Comparison of ENCODE assay signal across 8 cellular contexts in genomic region chr15:100341662-100342560, GRCh38. TPM values are rescaled to one million over a fixed set of nuclear protein-coding genes. Genes with fewer than 3 reads are reported as not detected.
DNase-seq lines count a peak whose midpoint lies in the region; ATAC-seq and FAIRE-seq lines count a peak whose summit lies in the region.

ADAMTS17 (minus strand) TSS chr15:100341975; CDS start chr15:100341899, 76 bp downstream.

- FAIRE-seq in frontal cortex (lab: Jason Lieb, UNC): peak; percentile 97

- H3K36me3 ChIP-seq in CD8-positive, alpha-beta memory T cell (ENCODE audit: insufficient read depth, low read length): no peaks in the 10 kb centered on the region
- no peaks in the 10 kb centered on the region for H3K36me3 ChIP-seq in HUES48 (ENCODE audit: control insufficient read depth, insufficient read depth, low read length)
- H3K36me3 ChIP-seq in neuron (ENCODE audit: insufficient read depth, low read length): no peaks in the 10 kb centered on the region

- peaks cover 13 to 30% (median 21%) of the 10 kb centered on the region in 3 donors for H3K4me1 Mint-ChIP-seq in CD8-positive, alpha-beta memory T cell
- H3K4me1 Mint-ChIP-seq in stimulated activated naive CD8-positive, alpha-beta T cell treated with anti-CD3 and anti-CD28 coated beads, Interleukin-15, amount 100 ng/mL, for 72 hours: peaks cover 15% of the 10 kb centered on the region

- POLR2A ChIA-PET in CD8-positive, alpha-beta memory T cell (lab: Charles Lee): interaction anchor here (1.4 kb wide), 1 partner anchor 9 kb away, joined by 4 read pairs; no protein-coding TSS in a partner anchor

- no peak within 1 kb of the TSS for H3K9ac ChIP-seq in HUES48 (ENCODE audit: low read depth, low read length)

- H3K36me3 Mint-ChIP-seq in CD8-positive, alpha-beta memory T cell: no peaks in the 10 kb centered on the region

- no peaks in the 10 kb centered on the region for H3K27me3 ChIP-seq in CD8-positive, alpha-beta memory T cell (ENCODE audit: insufficient read depth, low read length, poor library complexity, severe bottlenecking)
- H3K27me3 ChIP-seq in HUES48 (ENCODE audit: control insufficient read depth, insufficient read depth, low read length) (peaks cover 44% of the 10 kb centered on the region), neuron (ENCODE audit: insufficient read depth, low read length) (peaks cover 55% of the 10 kb centered on the region)

- H3K9me3 Mint-ChIP-seq in CD8-positive, alpha-beta memory T cell: no peaks in the 10 kb centered on the region
- H3K9me3 Mint-ChIP-seq in stimulated activated naive CD8-positive, alpha-beta T cell treated with anti-CD3 and anti-CD28 coated beads, Interleukin-15, amount 100 ng/mL, for 72 hours: no peaks in the 10 kb centered on the region

- H2AFZ ChIP-seq in neuron (ENCODE audit: low read depth, low read length): peak within 1 kb of the TSS; percentile 51

- H3K27ac Mint-ChIP-seq in CD8-positive, alpha-beta memory T cell: peak within 1 kb of the TSS in 6 of 8 donors; percentile 23 to 93 (median 71)
- H3K27ac Mint-ChIP-seq in stimulated activated naive CD8-positive, alpha-beta T cell treated with anti-CD3 and anti-CD28 coated beads, Interleukin-15, amount 100 ng/mL, for 72 hours: no peak within 1 kb of the TSS

- peaks cover 0 to 5% of the 10 kb centered on the region in 2 donors for H3K27me3 Mint-ChIP-seq in CD8-positive, alpha-beta memory T cell
- H3K27me3 Mint-ChIP-seq in stimulated activated naive CD8-positive, alpha-beta T cell treated with anti-CD3 and anti-CD28 coated beads, Interleukin-15, amount 100 ng/mL, for 72 hours: peaks cover 34% of the 10 kb centered on the region

- no peaks in the 10 kb centered on the region for H3K9me3 ChIP-seq in CD8-positive, alpha-beta memory T cell (ENCODE audit: low read length)
- H3K9me3 ChIP-seq in HUES48 (ENCODE audit: control insufficient read depth, insufficient read depth, low read length): no peaks in the 10 kb centered on the region
- H3K9me3 ChIP-seq in neuron (ENCODE audit: low read length): no peaks in the 10 kb centered on the region

- H3K4me3 ChIP-seq in CD8-positive, alpha-beta memory T cell (ENCODE audit: low read length): peak within 1 kb of the TSS; percentile 67
- H3K4me3 ChIP-seq in HUES48 (ENCODE audit: low read depth, low read length): peak within 1 kb of the TSS; percentile 72
- H3K4me3 ChIP-seq in neuron (ENCODE audit: low read length): peak within 1 kb of the TSS; percentile 45

- peak; percentile 91 to 96 (median 94) for DNase-seq in CD8-positive, alpha-beta memory T cell
- DNase-seq in SIG-M5 (lab: John Stamatoyannopoulos, UW) (peak; percentile 56), frontal cortex (ENCODE audit: low spot score in 2 of 2) (peak; percentile 89 to 96)
- DNase-seq in activated naive CD4-positive, alpha-beta T cell (lab: John Stamatoyannopoulos, UW): peak; percentile 80 to 91 (median 82)
- peak; percentile 92 to 94 for DNase-seq in stimulated activated naive CD8-positive, alpha-beta T cell treated with anti-CD3 and anti-CD28 coated beads, Interleukin-15, amount 100 ng/mL, for 72 hours

- peaks cover 9% of the 10 kb centered on the region for H3K4me1 ChIP-seq in CD8-positive, alpha-beta memory T cell (ENCODE audit: insufficient read depth, low read length)
- H3K4me1 ChIP-seq in HUES48 (ENCODE audit: control insufficient read depth, insufficient read depth, low read length) (peaks cover 12% of the 10 kb centered on the region; the same call in 1 of the 2 replicates), neuron (ENCODE audit: insufficient read depth, low read length) (no peaks in the 10 kb centered on the region)

- peak within 1 kb of the TSS; percentile 43 for H3K27ac ChIP-seq in CD8-positive, alpha-beta memory T cell (ENCODE audit: low read depth, low read length)
- H3K27ac ChIP-seq in HUES48 (ENCODE audit: low read depth, low read length): no peak within 1 kb of the TSS

- CTCF ChIA-PET in CD8-positive, alpha-beta memory T cell (lab: Charles Lee): interaction anchor here (0.6 to 7.0 kb wide), 13 partner anchors 7 to 413 kb away, joined by 3 to 115 read pairs (median 5); partner anchors contain the start of genes ASB7 and LINS1

- peak within 1 kb of the TSS; percentile 67 to 91 (median 77) for H3K4me3 Mint-ChIP-seq in CD8-positive, alpha-beta memory T cell
- H3K4me3 Mint-ChIP-seq in stimulated activated naive CD8-positive, alpha-beta T cell treated with anti-CD3 and anti-CD28 coated beads, Interleukin-15, amount 100 ng/mL, for 72 hours: peak within 1 kb of the TSS; percentile 68 to 70

- peak; percentile 95 for ATAC-seq in GM21367 (IDR thresholded peaks at IDR 0.05; ENCODE audit: unreplicated experiment)
- peak; percentile 93 for ATAC-seq in stimulated activated naive CD8-positive, alpha-beta T cell treated with anti-CD3 and anti-CD28 coated beads, Interleukin-15, amount 100 ng/mL, for 72 hours

RNA-seq across cellular contexts. Expression of gene ADAMTS17, which starts in this region (rescaled TPM):
- total RNA-seq in CD8-positive, alpha-beta memory T cell: 1 to 10 TPM; 1.2 to 1.9 TPM
- 2.3 TPM for polyA plus RNA-seq in CD8-positive, alpha-beta memory T cell
- total RNA-seq in frontal cortex: 9.4 TPM

Comparison
In these comparisons a context has a peak if more than half of its experiments do, and no peak if none do; other contexts are left out.
1. H3K27ac Mint-ChIP-seq: peak in CD8-positive, alpha-beta memory T cell (6 of 8); none in stimulated activated naive CD8-positive, alpha-beta T cell treated with anti-CD3 and anti-CD28 coated beads, Interleukin-15, amount 100 ng/mL, for 72 hours (0 of 2).
2. Peak in every context shown above with its lines, with median percentiles within 50 percentile points of each other: DNase-seq and H3K4me3 ChIP-seq.